Comparison of ENCODE assay signal across 8 cellular contexts in genomic region chr4:6200922-6201362, GRCh38. TPM values are rescaled to one million over a fixed set of nuclear protein-coding genes. Genes with fewer than 3 reads are reported as not detected.
DNase-seq lines count a peak whose midpoint lies in the region; ATAC-seq and TF ChIP-seq lines count a peak whose summit lies in the region.

No MANE protein-coding gene starts in this region.

- H2AK5ac ChIP-seq in H9 (ENCODE audit: insufficient read length, low read length), result no peak overlapping the region

- H4K20me1 ChIP-seq in H9 (ENCODE audit: control insufficient read depth, insufficient read depth, insufficient read length), result no peaks in the 10 kb centered on the region

- H3K36me3 ChIP-seq in mucosa of descending colon (ENCODE audit: low read depth), result no peaks in the 10 kb centered on the region

- ATAC-seq in activated B cell treated with CpG ODN at 0.5 μM for 24 hours (ENCODE audit: low read depth) (no peak), mucosa of descending colon (peak; percentile 23)

- H3K27ac Mint-ChIP-seq in H9 (no peak overlapping the region; a peak in 1 of 7 replicates), activated B cell treated with CpG ODN at 0.5 μM for 24 hours (no peak overlapping the region)

- H4K8ac ChIP-seq in H9 (replicated peaks; ENCODE audit: insufficient read length, low read depth, low read length), result no peak overlapping the region

- H3K4me3 Mint-ChIP-seq in H9 (peak overlapping the region; percentile 63 to 78), activated B cell treated with CpG ODN at 0.5 μM for 24 hours (peak overlapping the region; percentile 58)

- no peak overlapping the region for H2BK5ac ChIP-seq in H9 (ENCODE audit: insufficient read length, low read length)

- DNase-seq in COR-L47 (lab: John Stamatoyannopoulos, UW), result peak; percentile 54
- DNase-seq in H9, result no peak
- no peak for DNase-seq in activated B cell treated with CpG ODN at 0.5 μM for 24 hours
- peak in 1 of 3 donors; percentile 61 for DNase-seq in mucosa of descending colon
- no peak for DNase-seq in dermis blood vessel endothelial cell
- no peak for DNase-seq in cortex of kidney (lab: John Stamatoyannopoulos, UW)
- DNase-seq in HuH-7 (ENCODE audit: low spot score), result no peak
- no peak for DNase-seq in DMS79 treated with DMSO at 0.1 percent for 48 hours (lab: John Stamatoyannopoulos, UW)

- H2AFZ ChIP-seq in H9 (ENCODE audit: low read length), result no peak overlapping the region

- H2BK15ac ChIP-seq in H9 (ENCODE audit: low read depth, low read length), result no peak overlapping the region

- H3K79me1 ChIP-seq in H9 (ENCODE audit: insufficient read depth, low read depth, low read length, poor library complexity, severe bottlenecking), result no peaks in the 10 kb centered on the region

- no peak overlapping the region for H2BK12ac ChIP-seq in H9 (ENCODE audit: insufficient read length, low read depth, low read length)

- no peak overlapping the region for H3K4me3 ChIP-seq in mucosa of descending colon

- CTCF ChIA-PET in activated B cell treated with CpG ODN at 0.5 μM for 24 hours (lab: Charles Lee), result no interaction called here

- TF ChIP-seq CTCF in H9 (conservative IDR thresholded peaks at IDR 0.05) (no peak), activated B cell treated with CpG ODN at 0.5 μM for 24 hours (IDR thresholded peaks at IDR 0.05) (no peak), mucosa of descending colon (IDR thresholded peaks at IDR 0.05) (no peak)

- no peaks in the 10 kb centered on the region; the same call in 1 of the 2 replicates for H3K27me3 ChIP-seq in H9 (ENCODE audit: insufficient read depth, low read length)

- intact Hi-C loops in activated B cell treated with CpG ODN at 0.5 μM for 24 hours (cut with micrococcal nuclease) (loop anchor here (2.0 kb wide), 1 partner anchor 68 kb away; the partner anchor contains the start of gene WFS1), mucosa of descending colon (cut with DNase I, micrococcal nuclease) (no loop called here)

- no peak overlapping the region for H2BK20ac ChIP-seq in H9 (ENCODE audit: low read depth, low read length, poor library complexity, severe bottlenecking)

- no peak overlapping the region for H3K4ac ChIP-seq in H9 (ENCODE audit: low read depth, low read length)

- no peak overlapping the region for H3T11ph ChIP-seq in H9 (ENCODE audit: low read length)

- H3K9me3 ChIP-seq in H9 (ENCODE audit: control insufficient read depth, low read depth, low read length), result no peaks in the 10 kb centered on the region
- H3K9me3 ChIP-seq in mucosa of descending colon, result no peaks in the 10 kb centered on the region

- no peak overlapping the region for H3K56ac ChIP-seq in H9 (ENCODE audit: insufficient read length, low read depth, low read length)

- H3K4me2 ChIP-seq in H9 (ENCODE audit: insufficient read depth, insufficient read length, low read length), result peak overlapping the region; percentile 51

- no peak overlapping the region for H2BK120ac ChIP-seq in H9 (ENCODE audit: low read depth, low read length, poor library complexity, severe bottlenecking)

- no peaks in the 10 kb centered on the region for H3K4me1 ChIP-seq in H9 (ENCODE audit: insufficient read depth, low read length)
- peaks cover 14% of the 10 kb centered on the region for H3K4me1 ChIP-seq in mucosa of descending colon (ENCODE audit: low read depth)

- peaks cover 58% of the 10 kb centered on the region for H3K27me3 Mint-ChIP-seq in H9 (ENCODE audit: low read depth)
- peaks cover 27% of the 10 kb centered on the region for H3K27me3 Mint-ChIP-seq in activated B cell treated with CpG ODN at 0.5 μM for 24 hours

- no peaks in the 10 kb centered on the region for H3K79me2 ChIP-seq in H9 (ENCODE audit: insufficient read depth, low read length)

- no peak overlapping the region for H3K23ac ChIP-seq in H9 (ENCODE audit: insufficient read length, low read depth, low read length)

- H3K4me1 Mint-ChIP-seq in H9 (peaks cover 32% of the 10 kb centered on the region in 2 experiments), activated B cell treated with CpG ODN at 0.5 μM for 24 hours (peaks cover 21% of the 10 kb centered on the region)

- no CpG with 5 or more reads among the region's 15 CpGs for WGBS in H9 (ENCODE audit: extremely low coverage, insufficient read length, low lambda C conversion rate)

- H3K14ac ChIP-seq in H9 (ENCODE audit: insufficient read depth, low read length), result no peak overlapping the region

- no peak overlapping the region for H3K27ac ChIP-seq in H9 (ENCODE audit: insufficient read length, low read depth, low read length)

- H3K36me3 Mint-ChIP-seq in H9 (ENCODE audit: insufficient read depth in 1 of 3, low read depth in 3 of 3) (peaks cover 0 to 8% (median 0%) of the 10 kb centered on the region in 3 experiments; a peak in 1 of 7 replicates), activated B cell treated with CpG ODN at 0.5 μM for 24 hours (ENCODE audit: low read depth) (no peaks in the 10 kb centered on the region)

- H3K9me3 Mint-ChIP-seq in H9, result peaks cover 6 to 8% of the 10 kb centered on the region in 2 experiments; a peak in 4 of 5 replicates
- peaks cover 7% of the 10 kb centered on the region for H3K9me3 Mint-ChIP-seq in activated B cell treated with CpG ODN at 0.5 μM for 24 hours

- H3K9ac ChIP-seq in H9 (ENCODE audit: extremely low read depth, insufficient read length, low read length), result no peak overlapping the region

- peaks cover 7% of the 10 kb centered on the region for H3K23me2 ChIP-seq in H9 (ENCODE audit: insufficient read length, low read depth, low read length, poor library complexity, severe bottlenecking)

- H4K5ac ChIP-seq in H9 (ENCODE audit: insufficient read length, low read depth, low read length), result no peak overlapping the region

- H4K91ac ChIP-seq in H9 (ENCODE audit: insufficient read length, low read depth, low read length), result no peak overlapping the region

- H3K18ac ChIP-seq in H9 (ENCODE audit: insufficient read length, low read depth, low read length), result no peak overlapping the region

- POLR2A ChIA-PET in activated B cell treated with CpG ODN at 0.5 μM for 24 hours (lab: Charles Lee), result interaction anchor here (0.6 to 0.9 kb wide), 2 partner anchors 21 to 1764 kb away, joined by 3 to 4 read pairs; no protein-coding TSS in a partner anchor

RNA-seq across cellular contexts. Expression of gene JAKMIP1, which starts 0.6 kb away (rescaled TPM):
- total RNA-seq in H9 (2021) (1.3 and 1.5 TPM in 2 replicates), activated B cell treated with CpG ODN at 0.5 μM for 24 hours (0.13 TPM in 1 of 2 replicates, not detected in the other), mucosa of descending colon (1 to 10 TPM in 1 of 3 donors, under 1 TPM in 1, not detected in 1; 0.63 to 2.1 TPM), dermis blood vessel endothelial cell (not detected in 2 replicates)
